15 cellular contexts compared by ENCODE assay signal in genomic region chr2:100703744-100704143, GRCh38.
"Had no signal": no experiment of that assay in that cellular context is flagged by ENCODE, and none has a peak within 500 bp of the region (broad histone marks: within the 10 kb centered on the region; RNA-seq: fewer than 3 reads in every experiment).

No MANE protein-coding gene starts in this region.

- DNase-seq: activated CD4-positive, alpha-beta T cell treated with anti-CD3 and anti-CD28 coated beads, Interleukin-2, amount 50 U/mL, for 4 hours; activated effector memory CD4-positive, alpha-beta T cell treated with Interleukin-2 at 50 U/mL for 16 hours; activated T-cell treated with anti-CD3 and anti-CD28 coated beads, Interleukin-2, amount 50 U/mL, for 1 hour; dermis blood vessel endothelial cell; esophagus squamous epithelium; glutamatergic neuron; mammary epithelial cell; occipital lobe; stimulated activated CD4-positive, alpha-beta T cell treated with anti-CD3 and anti-CD28 coated beads, Interleukin-4, amount 100 ng/mL, for 1 hour; stimulated activated CD8-positive, alpha-beta memory T cell treated with anti-CD3 and anti-CD28 coated beads, Interleukin-4, amount 100 ng/mL, for 48 hours; testis; upper lobe of right lung had no signal

- H3K27ac ChIP-seq: esophagus squamous epithelium, testis, upper lobe of right lung had no signal

- H3K4me3 ChIP-seq: esophagus squamous epithelium, testis, upper lobe of right lung had no signal

- H3K4me1 ChIP-seq: testis, upper lobe of right lung had no signal

- H3K27me3 ChIP-seq: esophagus squamous epithelium, testis, upper lobe of right lung had no signal

- FAIRE-seq: islet of Langerhans, TTC549 had no signal

- ATAC-seq: natural killer cell treated with Interleukin-12 subunit alpha and Interleukin-12 subunit beta and Interleukin-15 and Interleukin-18, amount 100 ng/mL, for 72 hours; upper lobe of right lung had no signal

- H3K9me3 ChIP-seq: esophagus squamous epithelium, testis, upper lobe of right lung had no signal

- H3K36me3 ChIP-seq: esophagus squamous epithelium, upper lobe of right lung had no signal
